ENCODE assay signal across 29 cellular contexts in the genomic region with DNA sequence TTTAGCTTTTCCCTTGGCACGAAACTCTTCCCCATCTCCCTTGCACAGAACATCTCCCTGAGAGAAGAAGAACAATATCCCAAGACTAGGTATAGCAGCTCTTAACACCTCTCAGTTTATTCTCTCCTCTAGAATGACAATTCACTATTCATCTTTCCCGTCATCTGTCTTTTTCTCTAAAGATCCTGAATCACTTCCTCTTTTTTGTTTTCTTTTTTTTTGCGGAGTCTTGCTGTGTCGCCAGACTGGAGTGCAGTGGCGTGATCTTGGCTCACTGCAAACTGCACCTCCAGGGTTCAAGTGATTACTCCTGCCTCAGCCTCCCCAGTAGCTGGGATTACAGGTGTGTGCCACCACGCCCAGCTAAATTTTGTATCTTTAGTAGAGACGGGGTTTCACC.
"Had no signal": no experiment of that assay in that cellular context is flagged by ENCODE, and none has a peak within 500 bp of the region (broad histone marks: within the 10 kb centered on the region; RNA-seq: fewer than 3 reads in every experiment).

No MANE protein-coding gene starts in this region.

- H3K27me3 ChIP-seq: body of pancreas, esophagus squamous epithelium, right atrium auricular region, suprapubic skin, tibial artery, upper lobe of right lung had no signal

- H3K4me1 Mint-ChIP-seq: activated CD4-positive, alpha-beta T cell treated with anti-CD3 and anti-CD28 coated beads for 36 hours; activated CD8-positive, alpha-beta memory T cell treated with anti-CD3 and anti-CD28 coated beads, Interleukin-2, amount 10 ng/mL, durations not matched to agents 7 days and 5 days; naive thymus-derived CD8-positive, alpha-beta T cell had no signal

- H3K27me3 Mint-ChIP-seq: activated CD4-positive, alpha-beta T cell treated with anti-CD3 and anti-CD28 coated beads for 36 hours; activated CD8-positive, alpha-beta memory T cell treated with anti-CD3 and anti-CD28 coated beads, Interleukin-2, amount 10 ng/mL, durations not matched to agents 7 days and 5 days had no signal

- H3K9me3 ChIP-seq: body of pancreas, esophagus squamous epithelium, heart right ventricle, right atrium auricular region, suprapubic skin, tibial artery, upper lobe of right lung had no signal

- H3K4me3 ChIP-seq: body of pancreas, esophagus squamous epithelium, heart right ventricle, right atrium auricular region, suprapubic skin, tibial artery, upper lobe of right lung had no signal

- FAIRE-seq: colon, endometrium had no signal

- H3K4me1 ChIP-seq: body of pancreas, esophagus squamous epithelium, heart right ventricle, right atrium auricular region, suprapubic skin, tibial artery, upper lobe of right lung had no signal

- H3K4me3 Mint-ChIP-seq: activated CD4-positive, alpha-beta T cell treated with anti-CD3 and anti-CD28 coated beads for 36 hours; activated CD8-positive, alpha-beta memory T cell treated with anti-CD3 and anti-CD28 coated beads, Interleukin-2, amount 10 ng/mL, durations not matched to agents 7 days and 5 days; activated CD8-positive, alpha-beta T cell treated with anti-CD3 and anti-CD28 coated beads, Interleukin-2, amount 10 ng/mL, durations not matched to agents 7 days and 5 days; activated naive CD8-positive, alpha-beta T cell; mesothelial cell of epicardium; naive thymus-derived CD8-positive, alpha-beta T cell; neural crest cell had no signal

- DNase-seq: activated CD4-positive, alpha-beta T cell treated with anti-CD3 and anti-CD28 coated beads for 36 hours; activated CD4-positive, CD25-positive, alpha-beta regulatory T cell; activated CD8-positive, alpha-beta memory T cell treated with anti-CD3 and anti-CD28 coated beads, Interleukin-2, amount 10 ng/mL, durations not matched to agents 7 days and 5 days; activated CD8-positive, alpha-beta T cell treated with anti-CD3 and anti-CD28 coated beads, Interleukin-2, amount 10 ng/mL, durations not matched to agents 7 days and 5 days; activated naive CD4-positive, alpha-beta T cell; activated T-cell treated with anti-CD3 and anti-CD28 coated beads, Interleukin-2, amount 50 U/mL, for 48 hours; anterior cingulate cortex; body of pancreas; dermis blood vessel endothelial cell; effector CD4-positive, alpha-beta T cell; esophagus squamous epithelium; foreskin melanocyte; heart right ventricle; naive thymus-derived CD8-positive, alpha-beta T cell; nucleus accumbens; stimulated activated CD4-positive, alpha-beta T cell treated with anti-CD3 and anti-CD28 coated beads, Interleukin-15, amount 100 ng/mL, for 24 hours; stimulated activated CD4-positive, alpha-beta T cell treated with anti-CD3 and anti-CD28 coated beads, Interleukin-2, amount 100 ng/mL, for 24 hours; stimulated activated naive CD4-positive, alpha-beta T cell; T1000; tibial artery; upper lobe of right lung had no signal

- H3K36me3 Mint-ChIP-seq: activated CD8-positive, alpha-beta memory T cell treated with anti-CD3 and anti-CD28 coated beads, Interleukin-2, amount 10 ng/mL, durations not matched to agents 7 days and 5 days; activated naive CD8-positive, alpha-beta T cell; mesothelial cell of epicardium; naive thymus-derived CD8-positive, alpha-beta T cell had no signal

- H3K36me3 ChIP-seq: esophagus squamous epithelium, heart right ventricle, right atrium auricular region, suprapubic skin, tibial artery, upper lobe of right lung had no signal

- H3K27ac ChIP-seq: body of pancreas, epithelial cell of prostate, esophagus squamous epithelium, heart right ventricle, right atrium auricular region, suprapubic skin, tibial artery, upper lobe of right lung had no signal

- H3K27ac Mint-ChIP-seq: activated CD4-positive, alpha-beta T cell treated with anti-CD3 and anti-CD28 coated beads for 36 hours; activated CD8-positive, alpha-beta memory T cell treated with anti-CD3 and anti-CD28 coated beads, Interleukin-2, amount 10 ng/mL, durations not matched to agents 7 days and 5 days; activated CD8-positive, alpha-beta T cell treated with anti-CD3 and anti-CD28 coated beads, Interleukin-2, amount 10 ng/mL, durations not matched to agents 7 days and 5 days; activated naive CD8-positive, alpha-beta T cell; naive thymus-derived CD8-positive, alpha-beta T cell had no signal

- H3K9me3 Mint-ChIP-seq: mesothelial cell of epicardium, neural crest cell had no signal

- ATAC-seq: activated CD4-positive, alpha-beta T cell treated with anti-CD3 and anti-CD28 coated beads for 36 hours; activated CD8-positive, alpha-beta memory T cell treated with anti-CD3 and anti-CD28 coated beads, Interleukin-2, amount 10 ng/mL, durations not matched to agents 7 days and 5 days; activated CD8-positive, alpha-beta T cell treated with anti-CD3 and anti-CD28 coated beads, Interleukin-2, amount 10 ng/mL, durations not matched to agents 7 days and 5 days; body of pancreas; heart right ventricle; naive thymus-derived CD8-positive, alpha-beta T cell; upper lobe of right lung had no signal
